ENCODE assay signal across 1 cellular context in genomic region chr10:22332116-22332692, GRCh38.
A peak's percentile ranks its signal among the peaks of the same experiment; 100 is the strongest.
TF ChIP-seq lines count a peak whose summit lies in the region.

No MANE protein-coding gene starts in this region.

TF ChIP-seq in GM23338, 12 proteins besides CTCF, POLR2A, EP300 and RAD21 (continued from another document):
- TF ChIP-seq ZNF462 (CRISPR knock-in tag; IDR thresholded peaks at IDR 0.05) = no peak
- no peak for TF ChIP-seq POLR2AphosphoS5 (IDR thresholded peaks at IDR 0.05; ENCODE audit: low read depth)
- no peak for TF ChIP-seq ZNF114 (CRISPR knock-in tag; IDR thresholded peaks at IDR 0.05)
- TF ChIP-seq JUNB (IDR thresholded peaks at IDR 0.05; ENCODE audit: unreplicated experiment) = no peak
- TF ChIP-seq EZH2 (IDR thresholded peaks at IDR 0.05; ENCODE audit: low read depth, unreplicated experiment) = peak; percentile 93
- no peak for TF ChIP-seq ETS1 (IDR thresholded peaks at IDR 0.05)
- no peak for TF ChIP-seq REST (IDR thresholded peaks at IDR 0.05; ENCODE audit: unreplicated experiment)
TF ChIP-seq in GM23338: peak in this region for 3.
